In genomic region chr22:27385261-27385998, GRCh38 we compare ENCODE assay signal across 18 cellular contexts.
DNase-seq lines count a peak whose midpoint lies in the region; FAIRE-seq and TF ChIP-seq lines count a peak whose summit lies in the region.
"Had no signal": no experiment of that assay in that cellular context is flagged by ENCODE, and none has a peak within 500 bp of the region (broad histone marks: within the 10 kb centered on the region; RNA-seq: fewer than 3 reads in every experiment).

No MANE protein-coding gene starts in this region.

- peak overlapping the region; percentile 78 for H2AFZ ChIP-seq in keratinocyte (ENCODE audit: control insufficient read depth, low read length)

- dilution Hi-C loops in keratinocyte (cut with MboI; ENCODE audit: extremely low pct_ligation_motif_present, low sequenced_read_pairs): no loop called here

- H3K27me3 Mint-ChIP-seq in osteocyte (ENCODE audit: unreplicated experiment): no peaks in the 10 kb centered on the region
- H3K27me3 Mint-ChIP-seq in activated T-helper 2 cell treated with anti-CD3 and anti-CD28 coated beads, Interferon-gamma antibody, Interleukin-2, Interleukin-4, amounts not matched to agents 10 μg/mL and 5 μg/mL and 100 μg/mL, durations not matched to agents 14 hours and 24 hours and 36 hours (ENCODE audit: low read depth): no peaks in the 10 kb centered on the region

- H3K79me2 ChIP-seq in keratinocyte (ENCODE audit: control insufficient read depth, insufficient read depth, low read length): no peaks in the 10 kb centered on the region

- intact Hi-C loops in cardiac septum (cut with DNase I): no loop called here
- intact Hi-C loops in activated T-helper 2 cell treated with anti-CD3 and anti-CD28 coated beads, Interferon-gamma antibody, Interleukin-2, Interleukin-4, amounts not matched to agents 10 μg/mL and 5 μg/mL and 100 μg/mL, durations not matched to agents 14 hours and 24 hours and 36 hours (cut with micrococcal nuclease): no loop called here

- no peak overlapping the region for H3K27ac Mint-ChIP-seq in osteocyte (ENCODE audit: unreplicated experiment)
- H3K27ac Mint-ChIP-seq in activated T-helper 2 cell treated with anti-CD3 and anti-CD28 coated beads, Interferon-gamma antibody, Interleukin-2, Interleukin-4, amounts not matched to agents 10 μg/mL and 5 μg/mL and 100 μg/mL, durations not matched to agents 14 hours and 24 hours and 36 hours: no peak overlapping the region

- no peaks in the 10 kb centered on the region for H3K9me3 Mint-ChIP-seq in osteocyte (ENCODE audit: unreplicated experiment)
- H3K9me3 Mint-ChIP-seq in activated T-helper 2 cell treated with anti-CD3 and anti-CD28 coated beads, Interferon-gamma antibody, Interleukin-2, Interleukin-4, amounts not matched to agents 10 μg/mL and 5 μg/mL and 100 μg/mL, durations not matched to agents 14 hours and 24 hours and 36 hours: no peaks in the 10 kb centered on the region

- no peak for TF ChIP-seq CTCF in right atrium auricular region (IDR thresholded peaks at IDR 0.05)
- TF ChIP-seq CTCF in keratinocyte (optimal IDR thresholded peaks at IDR 0.05 in 1 of 3, IDR thresholded peaks at IDR 0.05 in 1 of 3, conservative IDR thresholded peaks at IDR 0.05 in 1 of 3; ENCODE audit: extremely low read depth in 1 of 3, insufficient read depth in 2 of 3, low read length in 3 of 3): no peak
- no peak for TF ChIP-seq CTCF in osteocyte (IDR thresholded peaks at IDR 0.05)

- H3K36me3 Mint-ChIP-seq in osteocyte (ENCODE audit: unreplicated experiment): peaks cover 4% of the 10 kb centered on the region
- H3K36me3 Mint-ChIP-seq in activated T-helper 2 cell treated with anti-CD3 and anti-CD28 coated beads, Interferon-gamma antibody, Interleukin-2, Interleukin-4, amounts not matched to agents 10 μg/mL and 5 μg/mL and 100 μg/mL, durations not matched to agents 14 hours and 24 hours and 36 hours (ENCODE audit: low read depth): no peaks in the 10 kb centered on the region

- peak overlapping the region; percentile 25 for H3K4me2 ChIP-seq in keratinocyte (ENCODE audit: control insufficient read depth, extremely low read depth, insufficient read depth, low read depth, low read length)

- H3K4me1 ChIP-seq in right atrium auricular region (no peaks in the 10 kb centered on the region), keratinocyte (ENCODE audit: control insufficient read depth, extremely low read depth, insufficient read depth, low read length) (peaks cover 35% of the 10 kb centered on the region)

- no peak overlapping the region for H3K4me3 Mint-ChIP-seq in osteocyte (ENCODE audit: unreplicated experiment)
- no peak overlapping the region for H3K4me3 Mint-ChIP-seq in activated T-helper 2 cell treated with anti-CD3 and anti-CD28 coated beads, Interferon-gamma antibody, Interleukin-2, Interleukin-4, amounts not matched to agents 10 μg/mL and 5 μg/mL and 100 μg/mL, durations not matched to agents 14 hours and 24 hours and 36 hours (ENCODE audit: low read depth)

- peaks cover 20% of the 10 kb centered on the region for H3K4me1 Mint-ChIP-seq in osteocyte (ENCODE audit: unreplicated experiment)
- no peaks in the 10 kb centered on the region for H3K4me1 Mint-ChIP-seq in activated T-helper 2 cell treated with anti-CD3 and anti-CD28 coated beads, Interferon-gamma antibody, Interleukin-2, Interleukin-4, amounts not matched to agents 10 μg/mL and 5 μg/mL and 100 μg/mL, durations not matched to agents 14 hours and 24 hours and 36 hours (ENCODE audit: low read depth)

- DNase-seq in right atrium auricular region (ENCODE audit: low spot score) (peak; percentile 42), cardiac septum (ENCODE audit: low spot score) (no peak), keratinocyte (ENCODE audit: low read depth, low spot score) (no peak), osteocyte (ENCODE audit: extremely low spot score, unreplicated experiment) (peak; percentile 62), DMS 273 treated with DMSO at 0.1 percent for 48 hours (lab: John Stamatoyannopoulos, UW) (no peak), NCI-H748 treated with DMSO at 0.1 percent for 48 hours (lab: John Stamatoyannopoulos, UW) (no peak), RKO (ENCODE audit: low spot score) (no peak)
- DNase-seq in activated T-helper 2 cell treated with anti-CD3 and anti-CD28 coated beads, Interferon-gamma antibody, Interleukin-2, Interleukin-4, amounts not matched to agents 10 μg/mL and 5 μg/mL and 100 μg/mL, durations not matched to agents 14 hours and 24 hours and 36 hours (ENCODE audit: low spot score): no peak
- DNase-seq: AML-193, DND-41, H7, IMR-90, NCI-H1417 treated with DMSO at 0.1 percent for 48 hours, NCI-H187 treated with DMSO at 0.1 percent for 48 hours, NCI-H524 treated with DMSO at 0.1 percent for 48 hours, PC-3 had no signal

- peak; percentile 13 for FAIRE-seq in keratinocyte (lab: Jason Lieb, UNC)
- FAIRE-seq: HTR-8/SVneo had no signal

- H3K27ac ChIP-seq in right atrium auricular region: no peak overlapping the region
- peak overlapping the region; percentile 73 for H3K27ac ChIP-seq in keratinocyte (ENCODE audit: control insufficient read depth, insufficient read depth, low read length)
- H3K27ac ChIP-seq: 22Rv1 had no signal

- H3K36me3 ChIP-seq in right atrium auricular region: no peaks in the 10 kb centered on the region
- no peaks in the 10 kb centered on the region for H3K36me3 ChIP-seq in keratinocyte (ENCODE audit: control insufficient read depth in 2 of 2, extremely low read depth in 1 of 2, insufficient read depth in 2 of 2, low read length in 2 of 2)

- H4K20me1 ChIP-seq in keratinocyte (ENCODE audit: control insufficient read depth, extremely low read depth, insufficient read depth, low read length): no peaks in the 10 kb centered on the region

- H3K9ac ChIP-seq in keratinocyte (ENCODE audit: control insufficient read depth, extremely low read depth, insufficient read depth, low read length): peak overlapping the region; percentile 62

- no peak overlapping the region for H3K4me3 ChIP-seq in right atrium auricular region
- no peak overlapping the region for H3K4me3 ChIP-seq in keratinocyte (ENCODE audit: control insufficient read depth in 2 of 3, extremely low read depth in 1 of 3, insufficient read depth in 2 of 3, low read depth in 1 of 3, low read length in 3 of 3)

- no peaks in the 10 kb centered on the region for H3K9me1 ChIP-seq in keratinocyte (ENCODE audit: control insufficient read depth, extremely low read depth, insufficient read depth, low read length)

- no peaks in the 10 kb centered on the region for H3K9me3 ChIP-seq in right atrium auricular region
- no peaks in the 10 kb centered on the region for H3K9me3 ChIP-seq in keratinocyte (ENCODE audit: control insufficient read depth, low read depth, low read length)

- H3K27me3 ChIP-seq in right atrium auricular region (no peaks in the 10 kb centered on the region), keratinocyte (ENCODE audit: control insufficient read depth, extremely low read depth, insufficient read depth, low read length) (no peaks in the 10 kb centered on the region)

Comparison
In these comparisons a context has a peak if more than half of its experiments do, and no peak if none do; other contexts are left out.
1. DNase-seq: peak in right atrium auricular region (single experiment) and osteocyte (single experiment); none in cardiac septum (single experiment), keratinocyte (single experiment), DMS 273 treated with DMSO at 0.1 percent for 48 hours (single experiment), NCI-H748 treated with DMSO at 0.1 percent for 48 hours (single experiment), activated T-helper 2 cell treated with anti-CD3 and anti-CD28 coated beads, Interferon-gamma antibody, Interleukin-2, Interleukin-4, amounts not matched to agents 10 μg/mL and 5 μg/mL and 100 μg/mL, durations not matched to agents 14 hours and 24 hours and 36 hours (single experiment) and RKO (single experiment).